9 cellular contexts compared by ENCODE assay signal in genomic region chr4:152063301-152064235, GRCh38.
A peak's percentile ranks its signal among the peaks of the same experiment; 100 is the strongest.
DNase-seq lines count a peak whose midpoint lies in the region; ATAC-seq and TF ChIP-seq lines count a peak whose summit lies in the region.
"Had no signal": no experiment of that assay in that cellular context is flagged by ENCODE, and none has a peak within 500 bp of the region (broad histone marks: within the 10 kb centered on the region; RNA-seq: fewer than 3 reads in every experiment).

No MANE protein-coding gene starts in this region.

- intact Hi-C loops in aorta (cut with DNase I), result no loop called here

- ATAC-seq in SK-N-SH treated with all-trans-retinoic acid at 6 μM for 48 hours (peak; percentile 60; the same call in 1 of the 3 replicates), esophagus mucosa (peak; percentile 46), HG03196 (IDR thresholded peaks at IDR 0.05; ENCODE audit: unreplicated experiment) (no peak), aorta (ENCODE audit: low FRiP score) (no peak)

- H3K27ac ChIP-seq in coronary artery, result no peak overlapping the region
- no peak overlapping the region for H3K27ac ChIP-seq in brain microvascular endothelial cell
- H3K27ac ChIP-seq in aorta (ENCODE audit: low read depth in 1 of 2, low read length in 2 of 2), result no peak overlapping the region
- H3K27ac ChIP-seq: esophagus squamous epithelium had no signal

- 66 to 72% methylated on average over 13 of the region's 13 CpGs for WGBS in aorta, 2 donors

- DNase-seq in A172 (ENCODE audit: low spot score) (peak; percentile 23), coronary artery (ENCODE audit: low spot score) (no peak), brain microvascular endothelial cell (no peak), aorta (no peak)
- peak; percentile 82 for DNase-seq in Jurkat, Clone E6-1 (ENCODE audit: low read depth, low spot score)
- DNase-seq: esophagus squamous epithelium had no signal

- TF ChIP-seq CTCF in coronary artery (IDR thresholded peaks at IDR 0.05) (no peak), brain microvascular endothelial cell (IDR thresholded peaks at IDR 0.05; ENCODE audit: low read depth, low read length, missing control alignments) (no peak)

- H3K27me3 ChIP-seq in brain microvascular endothelial cell (replicated peaks) (no peaks in the 10 kb centered on the region), aorta (ENCODE audit: control insufficient read depth in 1 of 2, insufficient read depth in 2 of 2, low read length in 1 of 2) (no peaks in the 10 kb centered on the region)
- H3K27me3 ChIP-seq: esophagus squamous epithelium had no signal

- in situ Hi-C loops in brain microvascular endothelial cell (cut with HindIII; ENCODE audit: low pct_ligation_motif_present, low sequenced_read_pairs), result no loop called here

- H3K4me1 ChIP-seq in aorta (ENCODE audit: control insufficient read depth in 1 of 2, insufficient read depth in 2 of 2, low read length in 2 of 2), result no peaks in the 10 kb centered on the region

- no peaks in the 10 kb centered on the region for H3K9me3 ChIP-seq in aorta (ENCODE audit: control insufficient read depth, low read length)
- H3K9me3 ChIP-seq: esophagus squamous epithelium had no signal

- H3K36me3 ChIP-seq in brain microvascular endothelial cell (replicated peaks), result no peaks in the 10 kb centered on the region
- no peaks in the 10 kb centered on the region for H3K36me3 ChIP-seq in aorta (ENCODE audit: control insufficient read depth in 1 of 2, insufficient read depth in 2 of 2, low read length in 1 of 2)
- H3K36me3 ChIP-seq: esophagus squamous epithelium had no signal

- H3K4me3 ChIP-seq in Jurkat, Clone E6-1 (ENCODE audit: low read length), result no peak overlapping the region
- H3K4me3 ChIP-seq in coronary artery (no peak overlapping the region), brain microvascular endothelial cell (ENCODE audit: low read depth, low read length) (no peak overlapping the region), aorta (ENCODE audit: low read length in 2 of 2) (no peak overlapping the region)
- H3K4me3 ChIP-seq: esophagus squamous epithelium had no signal

TF ChIP-seq in SK-N-SH treated with all-trans-retinoic acid at 6 μM for 48 hours, 23 proteins besides CTCF, POLR2A, EP300 and RAD21:
- peak; percentile 36; the same call in 1 of the 2 replicates for TF ChIP-seq TCF4 (CRISPR knock-in tag; IDR thresholded peaks at IDR 0.05; ENCODE audit: borderline replicate concordance)
- TF ChIP-seq PPARA (CRISPR knock-in tag; IDR thresholded peaks at IDR 0.05; ENCODE audit: borderline replicate concordance), result no peak
- TF ChIP-seq ZC3H10 (CRISPR knock-in tag; IDR thresholded peaks at IDR 0.05), result no peak
- no peak for TF ChIP-seq ZFP3 (CRISPR knock-in tag; IDR thresholded peaks at IDR 0.05)
- no peak for TF ChIP-seq ZFP30 (CRISPR knock-in tag; IDR thresholded peaks at IDR 0.05)

Comparison
In these comparisons a context has a peak if more than half of its experiments do, and no peak if none do; other contexts are left out.
1. DNase-seq: peak in A172 (single experiment) and Jurkat, Clone E6-1 (single experiment); none in coronary artery (single experiment), brain microvascular endothelial cell (single experiment) and aorta (0 of 2).
2. ATAC-seq: peak in SK-N-SH treated with all-trans-retinoic acid at 6 μM for 48 hours (single experiment) and esophagus mucosa (single experiment); none in HG03196 (single experiment) and aorta (single experiment).